ENCODE assay signal across 23 cellular contexts in the genomic region with DNA sequence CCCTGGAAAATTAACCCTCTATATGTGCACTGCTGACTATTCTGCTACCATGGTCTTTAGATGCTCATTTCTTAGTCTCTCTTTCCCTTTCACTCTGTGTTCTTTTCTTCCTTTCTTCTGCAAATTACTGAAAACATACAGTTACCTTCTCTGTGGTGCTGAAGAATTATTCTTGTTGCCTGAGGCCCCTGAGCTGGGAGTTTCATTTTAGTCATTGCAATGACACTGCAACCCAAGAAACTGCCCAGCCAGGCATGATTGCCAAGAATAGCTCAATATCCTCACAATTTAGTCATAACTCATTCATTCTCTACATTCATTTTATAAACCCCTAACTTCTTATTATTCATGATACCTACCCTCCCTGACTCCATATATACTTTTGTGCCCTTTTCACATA.
"Had no signal": no experiment of that assay in that cellular context is flagged by ENCODE, and none has a peak within 500 bp of the region (broad histone marks: within the 10 kb centered on the region; RNA-seq: fewer than 3 reads in every experiment).

No MANE protein-coding gene starts in this region.

- H3K4me2 ChIP-seq: hepatocyte had no signal

- H3K27ac ChIP-seq: hepatocyte, left ventricle myocardium inferior, sigmoid colon, thyroid gland had no signal

- H3K27me3 ChIP-seq: hepatocyte, sigmoid colon, thyroid gland had no signal

- H3K4me3 ChIP-seq: hepatocyte, left ventricle myocardium inferior, sigmoid colon, thyroid gland had no signal

- H3K9me3 ChIP-seq: left ventricle myocardium inferior, sigmoid colon, thyroid gland had no signal

- H3K36me3 ChIP-seq: left ventricle myocardium inferior, sigmoid colon, thyroid gland had no signal

- H2AFZ ChIP-seq: hepatocyte had no signal

- H3K79me2 ChIP-seq: hepatocyte had no signal

- H3K4me1 ChIP-seq: left ventricle myocardium inferior, sigmoid colon, thyroid gland had no signal

- DNase-seq: activated B cell treated with CpG ODN at 0.5 μM for 24 hours; activated CD4-positive, alpha-beta T cell treated with anti-CD3 and anti-CD28 coated beads for 4 hours; activated CD4-positive, alpha-beta T cell treated with anti-CD3 and anti-CD28 coated beads, Interleukin-2, amount 50 U/mL, for 48 hours; activated CD8-positive, alpha-beta memory T cell treated with anti-CD3 and anti-CD28 coated beads, Interleukin-2, amount 50 U/mL, for 48 hours; activated naive CD4-positive, alpha-beta T cell treated with anti-CD3 and anti-CD28 coated beads for 36 hours; activated naive CD8-positive, alpha-beta T cell treated with anti-CD3 and anti-CD28 coated beads, Interleukin-2, amount 10 ng/mL, durations not matched to agents 7 days and 5 days; activated T-cell treated with anti-CD3 and anti-CD28 coated beads, Interleukin-2, amount 50 U/mL, for 48 hours; amygdala; effector CD4-positive, alpha-beta T cell; erythroblast; foreskin melanocyte; kidney glomerular epithelial cell; left ventricle myocardium inferior; midbrain; natural killer cell; retina; sigmoid colon; stimulated activated CD4-positive, alpha-beta T cell treated with anti-CD3 and anti-CD28 coated beads, Interleukin-2, amount 100 ng/mL, for 48 hours; stimulated activated naive CD4-positive, alpha-beta T cell treated with Interleukin-2 at 50 U/mL for 16 hours; substantia nigra; T1000; thyroid gland had no signal
